Comparison of ENCODE assay signal across 14 cellular contexts in genomic region chr9:135093111-135093510, GRCh38. TPM values are rescaled to one million over a fixed set of nuclear protein-coding genes. Genes with fewer than 3 reads are reported as not detected.
DNase-seq lines count a peak whose midpoint lies in the region; ATAC-seq and TF ChIP-seq lines count a peak whose summit lies in the region.
"Had no signal": no experiment of that assay in that cellular context is flagged by ENCODE, and none has a peak within 500 bp of the region (broad histone marks: within the 10 kb centered on the region; RNA-seq: fewer than 3 reads in every experiment).

No MANE protein-coding gene starts in this region.

- H3K4me3 Mint-ChIP-seq in WTC11, result no peak overlapping the region
- H3K4me3 Mint-ChIP-seq: CD4-positive, alpha-beta memory T cell had no signal

- peaks cover 24% of the 10 kb centered on the region for H3K4me1 Mint-ChIP-seq in WTC11
- H3K4me1 Mint-ChIP-seq: CD4-positive, alpha-beta memory T cell had no signal

- TF ChIP-seq CTCF in WTC11 (IDR thresholded peaks at IDR 0.05) (no peak), sigmoid colon (IDR thresholded peaks at IDR 0.05) (no peak)

- WGBS in neuronal stem cell (ENCODE audit: extremely low coverage in 2 of 2, insufficient read length in 2 of 2, insufficient replicate concordance in 1 of 2), 2 donors, result no CpG with 5 or more reads among the region's 5 CpGs
- 63 to 88% methylated on average over 5 of the region's 5 CpGs for WGBS in sigmoid colon, 2 donors

- H3K4me1 ChIP-seq in neuronal stem cell (ENCODE audit: control insufficient read depth in 2 of 2, insufficient read depth in 1 of 2, low read depth in 1 of 2, low read length in 2 of 2), result peaks cover 0 to 2% of the 10 kb centered on the region in 2 donors
- peaks cover 0 to 14% (median 10%) of the 10 kb centered on the region in 4 donors for H3K4me1 ChIP-seq in sigmoid colon
- H3K4me1 ChIP-seq: HAP-1 had no signal

- no peaks in the 10 kb centered on the region for H3K79me1 ChIP-seq in neuronal stem cell (ENCODE audit: low read depth, low read length)

- H3K9ac ChIP-seq in neuronal stem cell (ENCODE audit: low read depth, low read length, poor library complexity), result no peak overlapping the region

- no peak overlapping the region for H2AK5ac ChIP-seq in neuronal stem cell (ENCODE audit: low read depth, low read length)

- 0 out of 2 replicates have a peak overlapping the region, but pooled peaks have one; percentile 64 for H3K27ac Mint-ChIP-seq in WTC11
- H3K27ac Mint-ChIP-seq: CD4-positive, alpha-beta memory T cell had no signal

- no peak overlapping the region for H3K23ac ChIP-seq in neuronal stem cell (ENCODE audit: low read depth, low read length, poor library complexity)

- H3K9me3 Mint-ChIP-seq in WTC11, result peaks cover 4% of the 10 kb centered on the region; the same call in 1 of the 2 replicates

- H4K8ac ChIP-seq in neuronal stem cell (ENCODE audit: low read depth, low read length), result no peak overlapping the region

- H3K36me3 Mint-ChIP-seq in WTC11, result peaks cover 24% of the 10 kb centered on the region
- H3K36me3 Mint-ChIP-seq: CD4-positive, alpha-beta memory T cell had no signal

- H3K36me3 ChIP-seq in neuronal stem cell (replicated peaks in 1 of 2; ENCODE audit: control insufficient read depth in 2 of 2, insufficient read depth in 2 of 2, low read length in 2 of 2) (no peaks in the 10 kb centered on the region), sigmoid colon (peaks cover 0 to 2% (median 0%) of the 10 kb centered on the region in 4 donors)
- H3K36me3 ChIP-seq: HAP-1 had no signal

- H3K18ac ChIP-seq in neuronal stem cell (ENCODE audit: low read length), result no peak overlapping the region

- no peak overlapping the region for H3K14ac ChIP-seq in neuronal stem cell (ENCODE audit: low read length)

- CTCF ChIA-PET in WTC11 (lab: Charles Lee), result no interaction called here

- no peak overlapping the region for H2BK12ac ChIP-seq in neuronal stem cell (ENCODE audit: low read length)

- no peak overlapping the region for H3K4ac ChIP-seq in neuronal stem cell (ENCODE audit: low read length)

- H3K4me3 ChIP-seq in neuronal stem cell (ENCODE audit: low read length in 2 of 2), result no peak overlapping the region
- H3K4me3 ChIP-seq in sigmoid colon, result no peak overlapping the region
- H3K4me3 ChIP-seq: HAP-1 had no signal

- intact Hi-C loops in sigmoid colon (cut with DNase I), result no loop called here

- H3K4me2 ChIP-seq in neuronal stem cell (ENCODE audit: insufficient read depth, low read length, poor library complexity, severe bottlenecking), result no peak overlapping the region

- no peak for TF ChIP-seq POLR2A in sigmoid colon (IDR thresholded peaks at IDR 0.05)

- H3K27ac ChIP-seq in neuronal stem cell (replicated peaks; ENCODE audit: low read length), result no peak overlapping the region
- no peak overlapping the region for H3K27ac ChIP-seq in sigmoid colon
- H3K27ac ChIP-seq: C4-2B, HL-60 had no signal

- H3K9me3 ChIP-seq in neuronal stem cell (replicated peaks in 1 of 2; ENCODE audit: control insufficient read depth in 2 of 2, insufficient read depth in 1 of 2, low read depth in 1 of 2, low read length in 2 of 2) (peaks cover 0 to 6% of the 10 kb centered on the region in 2 donors), sigmoid colon (no peaks in the 10 kb centered on the region)
- H3K9me3 ChIP-seq: BE2C, HAP-1 had no signal

- H3K27me3 Mint-ChIP-seq in WTC11 (ENCODE audit: low read depth), result peaks cover 19% of the 10 kb centered on the region

- DNase-seq in SHP77 (lab: John Stamatoyannopoulos, UW) (peak; percentile 14 to 16), SHP77 treated with DMSO at 0.1 percent for 48 hours (lab: John Stamatoyannopoulos, UW) (no peak), NCI-H1092 (lab: John Stamatoyannopoulos, UW) (peak; percentile 43), WTC11 (ENCODE audit: low spot score) (no peak), neuronal stem cell (ENCODE audit: low spot score) (no peak), sigmoid colon (no peak)
- DNase-seq: BE2C; CD4-positive, alpha-beta memory T cell; DND-41; GDM1 had no signal

- no peak overlapping the region for H4K91ac ChIP-seq in neuronal stem cell (ENCODE audit: low read depth, low read length, poor library complexity)

- POLR2A ChIA-PET in WTC11 (lab: Charles Lee), result no interaction called here

- no peak for ATAC-seq in WTC11
- no peak for ATAC-seq in HG03457 (IDR thresholded peaks at IDR 0.05; ENCODE audit: unreplicated experiment)

- H2BK120ac ChIP-seq in neuronal stem cell (ENCODE audit: low read depth, low read length), result no peak overlapping the region

- peaks cover 13 to 29% (median 23%) of the 10 kb centered on the region in 3 experiments for H3K27me3 ChIP-seq in neuronal stem cell (ENCODE audit: control insufficient read depth in 3 of 3, insufficient read depth in 3 of 3, low read depth in 1 of 3, low read length in 3 of 3)
- H3K27me3 ChIP-seq in sigmoid colon, result peaks cover 11 to 24% (median 13%) of the 10 kb centered on the region in 3 donors
- H3K27me3 ChIP-seq: BE2C had no signal

- no peak overlapping the region for H2BK5ac ChIP-seq in neuronal stem cell (ENCODE audit: low read length)

- TF ChIP-seq EP300 in sigmoid colon (IDR thresholded peaks at IDR 0.05), result no peak

- no peak overlapping the region for H2AFZ ChIP-seq in neuronal stem cell (ENCODE audit: low read length)

- H2BK15ac ChIP-seq in neuronal stem cell (ENCODE audit: low read length), result no peak overlapping the region

TF ChIP-seq in WTC11, 78 proteins besides CTCF, POLR2A, EP300 and RAD21:
- TF ChIP-seq CREB1 (CRISPR knock-in tag; IDR thresholded peaks at IDR 0.05) (no peak), FOXJ3 (CRISPR knock-in tag; IDR thresholded peaks at IDR 0.05; ENCODE audit: borderline replicate concordance) (no peak), ZNF532 (CRISPR knock-in tag; IDR thresholded peaks at IDR 0.05; ENCODE audit: borderline replicate concordance) (no peak)

RNA-seq across cellular contexts. Expression of gene OLFM1, which starts 5.6 kb away (rescaled TPM):
- total RNA-seq in WTC11 (2021) (31.8 to 37.6 TPM (median 31.9 TPM) in 3 replicates), sigmoid colon (10 to 100 TPM; 13.3 to 19.3 (median 17.2) TPM)
- 5.8 TPM for polyA plus RNA-seq in neuronal stem cell (2013, experiment 1 of 2)
- 5.8 TPM for polyA plus RNA-seq in neuronal stem cell (2013, experiment 2 of 2)
- 10 to 100 TPM in 1 of 3 donors, 1 to 10 TPM in 2; 1.2 to 13.6 (median 4.2) TPM for polyA plus RNA-seq in sigmoid colon
- total RNA-seq: CD4-positive, alpha-beta memory T cell had no signal
- polyA plus RNA-seq: CD4-positive, alpha-beta memory T cell had no signal

Comparison
In these comparisons a context has a peak if more than half of its experiments do, and no peak if none do; other contexts are left out.
1. DNase-seq: peak in SHP77 (2 of 2) and NCI-H1092 (single experiment); none in SHP77 treated with DMSO at 0.1 percent for 48 hours (single experiment), WTC11 (single experiment), neuronal stem cell (single experiment) and sigmoid colon (single experiment).